In genomic region chr22:42688241-42688913, GRCh38 we compare ENCODE assay signal across 9 cellular contexts. TPM values are rescaled to one million over a fixed set of nuclear protein-coding genes. Genes with fewer than 3 reads are reported as not detected.
A peak's percentile ranks its signal among the peaks of the same experiment; 100 is the strongest.
DNase-seq lines count a peak whose midpoint lies in the region; ATAC-seq, FAIRE-seq and TF ChIP-seq lines count a peak whose summit lies in the region.
"Had no signal": no experiment of that assay in that cellular context is flagged by ENCODE, and none has a peak within 500 bp of the region (broad histone marks: within the 10 kb centered on the region; RNA-seq: fewer than 3 reads in every experiment).

No MANE protein-coding gene starts in this region.

- H3K4me1 ChIP-seq in BLaER1 (peaks cover 81% of the 10 kb centered on the region), astrocyte (ENCODE audit: insufficient read depth, low read length) (peaks cover 10% of the 10 kb centered on the region)

- H3K36me3 ChIP-seq in BLaER1 (no peaks in the 10 kb centered on the region), astrocyte (ENCODE audit: insufficient read depth, low read length) (no peaks in the 10 kb centered on the region)

- H3K36me3 Mint-ChIP-seq in astrocyte (ENCODE audit: low read depth, unreplicated experiment), result no peaks in the 10 kb centered on the region

- H3K9me3 ChIP-seq in BLaER1, result no peaks in the 10 kb centered on the region
- H3K9me3 ChIP-seq in astrocyte (ENCODE audit: insufficient read depth, low read depth, low read length), result no peaks in the 10 kb centered on the region

- no peaks in the 10 kb centered on the region for H3K9me3 Mint-ChIP-seq in astrocyte (ENCODE audit: unreplicated experiment)

- no peak for FAIRE-seq in astrocyte (lab: Jason Lieb, UNC)
- FAIRE-seq: GM18507 had no signal

- H3K9ac ChIP-seq in BLaER1 (peak overlapping the region; percentile 29; the same call in 1 of the 2 replicates), astrocyte (ENCODE audit: low read length) (peak overlapping the region; percentile 36)

- H2AFZ ChIP-seq in astrocyte (ENCODE audit: low read depth, low read length), result peak overlapping the region; percentile 84

- H3K4me1 Mint-ChIP-seq in astrocyte (ENCODE audit: low read depth, unreplicated experiment), result peaks cover 6% of the 10 kb centered on the region

- peak; percentile 7 to 42 for DNase-seq in NCI-H187 (lab: John Stamatoyannopoulos, UW)
- DNase-seq in astrocyte (ENCODE audit: low read depth), result peak; percentile 94
- DNase-seq in hippocampal formation (lab: John Stamatoyannopoulos, UW), result peak; percentile 17 to 43
- peak; percentile 95 for DNase-seq in skeletal muscle cell (ENCODE audit: low read depth)
- no peak for DNase-seq in activated naive CD4-positive, alpha-beta T cell (lab: John Stamatoyannopoulos, UW)

- H4K20me1 ChIP-seq in BLaER1 (no peaks in the 10 kb centered on the region), astrocyte (ENCODE audit: insufficient read depth, low read length) (no peaks in the 10 kb centered on the region)

- H3K27ac ChIP-seq in BLaER1 (no peak overlapping the region), astrocyte (ENCODE audit: low read depth, low read length) (peak overlapping the region; percentile 7)

- H3K27me3 ChIP-seq in BLaER1 (no peaks in the 10 kb centered on the region), astrocyte (ENCODE audit: insufficient read depth, low read length) (no peaks in the 10 kb centered on the region)

- no peaks in the 10 kb centered on the region for H3K79me2 ChIP-seq in astrocyte (ENCODE audit: insufficient read depth, low read length)

- no peak overlapping the region for H3K4me3 Mint-ChIP-seq in astrocyte (ENCODE audit: unreplicated experiment)

- TF ChIP-seq CTCF in astrocyte (IDR thresholded peaks at IDR 0.05; ENCODE audit: insufficient read depth, low read depth, low read length), result no peak

- peak overlapping the region; percentile 77 for H3K27ac Mint-ChIP-seq in astrocyte (ENCODE audit: unreplicated experiment)

- ATAC-seq in GM18907 (IDR thresholded peaks at IDR 0.05; ENCODE audit: unreplicated experiment) (no peak), HG03095 (IDR thresholded peaks at IDR 0.05; ENCODE audit: unreplicated experiment) (no peak)

- H3K4me3 ChIP-seq in BLaER1, result no peak overlapping the region
- no peak overlapping the region for H3K4me3 ChIP-seq in astrocyte (ENCODE audit: insufficient read depth, low read depth, low read length)
- no peak overlapping the region for H3K4me3 ChIP-seq in skeletal muscle cell (ENCODE audit: low read depth, low read length)

- peaks cover 14% of the 10 kb centered on the region for H3K27me3 Mint-ChIP-seq in astrocyte (ENCODE audit: low read depth, unreplicated experiment)

- peak overlapping the region; percentile 74 for H3K4me2 ChIP-seq in BLaER1
- peak overlapping the region; percentile 72 for H3K4me2 ChIP-seq in astrocyte (ENCODE audit: low read length)

RNA-seq across cellular contexts. Expression of gene A4GALT, which starts 32.3 kb away (rescaled TPM):
- total RNA-seq in astrocyte, result 1.6 and 1.9 TPM in 2 replicates

RNA-seq across cellular contexts. Expression of gene CYB5R3, which starts 39.2 kb away (rescaled TPM):
- total RNA-seq in astrocyte, result 181 and 198 TPM in 2 replicates

RNA-seq across cellular contexts. Expression of gene ATP5MGL, which starts 48.0 kb away (rescaled TPM):
- total RNA-seq in astrocyte, result 0.48 and 0.50 TPM in 2 replicates

Comparison
In these comparisons a context has a peak if more than half of its experiments do, and no peak if none do; other contexts are left out.
1. DNase-seq: peak in NCI-H187 (2 of 2), astrocyte (single experiment), hippocampal formation (2 of 2) and skeletal muscle cell (single experiment); none in activated naive CD4-positive, alpha-beta T cell (0 of 4).